Comparison of ENCODE assay signal across 22 cellular contexts in the genomic region with DNA sequence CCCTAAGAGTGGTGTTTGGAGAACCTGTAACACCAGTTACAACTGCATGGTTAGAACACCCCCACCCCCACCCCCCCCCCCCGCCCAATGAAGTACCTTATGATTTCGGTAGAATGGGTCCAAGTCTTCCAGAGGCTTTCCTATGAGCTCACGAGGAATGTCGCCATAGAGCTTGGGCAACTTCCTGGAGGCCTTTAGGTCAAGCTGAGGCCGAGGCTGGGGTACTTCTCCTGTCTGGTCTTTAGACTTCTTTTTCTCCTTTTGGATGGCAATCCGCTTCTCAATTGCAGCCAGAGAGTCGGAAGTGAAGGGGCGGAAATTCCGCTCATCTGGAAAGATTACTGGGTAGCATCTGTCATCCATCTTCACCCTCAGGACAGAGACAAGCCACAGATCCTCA.
"Had no signal": no experiment of that assay in that cellular context is flagged by ENCODE, and none has a peak within 500 bp of the region (broad histone marks: within the 10 kb centered on the region; RNA-seq: fewer than 3 reads in every experiment).

No MANE protein-coding gene starts in this region.

- H3K9me3 ChIP-seq: ovary, right atrium auricular region, right lobe of liver, stomach, testis, thyroid gland, transverse colon, upper lobe of left lung had no signal

- H3K4me3 ChIP-seq: lung, ovary, right atrium auricular region, right lobe of liver, smooth muscle cell, stomach, thyroid gland, transverse colon, upper lobe of left lung had no signal

- H3K27me3 Mint-ChIP-seq: progenitor cell of endocrine pancreas had no signal

- H3K36me3 Mint-ChIP-seq: mesothelial cell of epicardium, naive B cell, natural killer cell had no signal

- DNase-seq: hippocampal formation; kidney glomerular epithelial cell; left cardiac atrium; mesendoderm; naive B cell; natural killer cell; ovary; right lobe of liver; stimulated activated CD4-positive, alpha-beta T cell treated with anti-CD3 and anti-CD28 coated beads, Interleukin-1b, Interleukin-23, amount 100 ng/mL, for 48 hours; stimulated activated CD4-positive, alpha-beta T cell treated with anti-CD3 and anti-CD28 coated beads, Interleukin-2, amount 100 ng/mL, for 48 hours; stimulated activated naive B cell treated with anti-CD40 and anti-IgM and Interleukin-4, amounts not matched to agents 10 μg/mL and 1 μg/mL and 100 μg/mL, for 72 hours; stimulated activated naive CD8-positive, alpha-beta T cell treated with anti-CD3 and anti-CD28 coated beads, Interleukin-15, Interleukin-2, amounts not matched to agents 100 U/mL and 50 U/mL, for 24 hours; stomach; testis; thyroid gland; transverse colon; upper lobe of left lung had no signal

- H3K36me3 ChIP-seq: ovary, right atrium auricular region, right lobe of liver, stomach, thyroid gland, transverse colon, upper lobe of left lung had no signal

- H3K4me1 Mint-ChIP-seq: mesothelial cell of epicardium; naive B cell; natural killer cell; stimulated activated naive B cell treated with anti-CD40 and anti-IgM and Interleukin-4, amounts not matched to agents 10 μg/mL and 1 μg/mL and 100 μg/mL, for 72 hours had no signal

- H3K4me3 Mint-ChIP-seq: mesothelial cell of epicardium; natural killer cell; stimulated activated naive B cell treated with anti-CD40 and anti-IgM and Interleukin-4, amounts not matched to agents 10 μg/mL and 1 μg/mL and 100 μg/mL, for 72 hours had no signal

- H3K27ac ChIP-seq: ovary, right atrium auricular region, right lobe of liver, stomach, testis, thyroid gland, transverse colon, upper lobe of left lung had no signal

- H3K27me3 ChIP-seq: ovary, right atrium auricular region, right lobe of liver, testis, thyroid gland, transverse colon, upper lobe of left lung had no signal

- H3K9me3 Mint-ChIP-seq: mesothelial cell of epicardium, natural killer cell had no signal

- H3K4me1 ChIP-seq: right atrium auricular region, right lobe of liver, stomach, testis, thyroid gland, transverse colon, upper lobe of left lung had no signal

- H3K27ac Mint-ChIP-seq: mesothelial cell of epicardium; naive B cell; natural killer cell; progenitor cell of endocrine pancreas; stimulated activated naive B cell treated with anti-CD40 and anti-IgM and Interleukin-4, amounts not matched to agents 10 μg/mL and 1 μg/mL and 100 μg/mL, for 72 hours had no signal

- ATAC-seq: left cardiac atrium; natural killer cell; stimulated activated naive B cell treated with anti-CD40 and anti-IgM and Interleukin-4, amounts not matched to agents 10 μg/mL and 1 μg/mL and 100 μg/mL, for 72 hours; stimulated activated naive CD8-positive, alpha-beta T cell treated with anti-CD3 and anti-CD28 coated beads, Interleukin-15, Interleukin-2, amounts not matched to agents 100 U/mL and 50 U/mL, for 24 hours had no signal
